25 cellular contexts compared by ENCODE assay signal in genomic region chr1:30601316-30602085, GRCh38.
DNase-seq lines count a peak whose midpoint lies in the region; ATAC-seq and TF ChIP-seq lines count a peak whose summit lies in the region.
"Had no signal": no experiment of that assay in that cellular context is flagged by ENCODE, and none has a peak within 500 bp of the region (broad histone marks: within the 10 kb centered on the region; RNA-seq: fewer than 3 reads in every experiment).

No MANE protein-coding gene starts in this region.

- H3K18ac ChIP-seq in mesendoderm (ENCODE audit: low read length): no peak overlapping the region

- H3K36me3 ChIP-seq in GM23338 (ENCODE audit: insufficient read depth) (no peaks in the 10 kb centered on the region), endodermal cell (ENCODE audit: control insufficient read depth, insufficient read depth, low read length) (no peaks in the 10 kb centered on the region), mesendoderm (ENCODE audit: control insufficient read depth, insufficient read depth, low read length) (no peaks in the 10 kb centered on the region)
- H3K36me3 ChIP-seq: breast epithelium, right atrium auricular region, SJSA1, spleen had no signal

- H3K9me2 ChIP-seq in GM23338 (ENCODE audit: insufficient read depth): no peaks in the 10 kb centered on the region

- H3K27ac ChIP-seq in GM23338 (ENCODE audit: low read depth): no peak overlapping the region
- no peak overlapping the region for H3K27ac ChIP-seq in endodermal cell (ENCODE audit: low read depth, low read length)
- no peak overlapping the region for H3K27ac ChIP-seq in mesendoderm (ENCODE audit: low read depth, low read length)
- H3K27ac ChIP-seq: breast epithelium, right atrium auricular region, SJSA1, spleen had no signal

- H4K8ac ChIP-seq in mesendoderm (ENCODE audit: low read depth, low read length): no peak overlapping the region

- H3K4me1 ChIP-seq in GM23338 (ENCODE audit: insufficient read depth) (no peaks in the 10 kb centered on the region), endodermal cell (ENCODE audit: control insufficient read depth, insufficient read depth, low read length) (no peaks in the 10 kb centered on the region), mesendoderm (ENCODE audit: control insufficient read depth, low read depth, low read length) (peaks cover 4% of the 10 kb centered on the region)
- H3K4me1 ChIP-seq: breast epithelium, right atrium auricular region, SJSA1, spleen had no signal

- H3F3A ChIP-seq in GM23338 (replicated peaks; ENCODE audit: low read depth): no peaks in the 10 kb centered on the region

- H4K20me1 ChIP-seq in GM23338 (replicated peaks; ENCODE audit: insufficient read depth): no peaks in the 10 kb centered on the region

- no peak overlapping the region for H4K5ac ChIP-seq in mesendoderm (ENCODE audit: low read length)

- peaks cover 6% of the 10 kb centered on the region for H3K36me3 Mint-ChIP-seq in GM23338 (ENCODE audit: low read depth)
- H3K36me3 Mint-ChIP-seq in endodermal cell (ENCODE audit: low read depth): no peaks in the 10 kb centered on the region
- H3K36me3 Mint-ChIP-seq in mesothelial cell of epicardium: no peaks in the 10 kb centered on the region
- H3K36me3 Mint-ChIP-seq: activated CD4-positive, alpha-beta memory T cell treated with anti-CD3 and anti-CD28 coated beads for 36 hours; CD4-positive, alpha-beta memory T cell had no signal

- no peaks in the 10 kb centered on the region for H3K79me2 ChIP-seq in GM23338 (replicated peaks; ENCODE audit: insufficient read depth)
- H3K79me2 ChIP-seq in mesendoderm (ENCODE audit: control insufficient read depth, insufficient read depth, low read length): no peaks in the 10 kb centered on the region

- H3K27ac Mint-ChIP-seq in GM23338 (no peak overlapping the region), endodermal cell (no peak overlapping the region), mesothelial cell of epicardium (no peak overlapping the region)
- H3K27ac Mint-ChIP-seq: activated CD4-positive, alpha-beta memory T cell treated with anti-CD3 and anti-CD28 coated beads for 36 hours; CD4-positive, alpha-beta memory T cell had no signal

- H2BK15ac ChIP-seq in mesendoderm (replicated peaks; ENCODE audit: low read depth): no peak overlapping the region

- no peak overlapping the region for H3K9ac ChIP-seq in endodermal cell (ENCODE audit: extremely low read depth, low read length, poor library complexity, severe bottlenecking)
- H3K9ac ChIP-seq in mesendoderm (ENCODE audit: low read length): no peak overlapping the region

- H3K4me1 Mint-ChIP-seq in GM23338 (peaks cover 1% of the 10 kb centered on the region; the same call in 2 of the 3 replicates), endodermal cell (peaks cover 7% of the 10 kb centered on the region), mesothelial cell of epicardium (no peaks in the 10 kb centered on the region)

- no peak for DNase-seq in AG10803 (ENCODE audit: low read depth)
- DNase-seq in GM23338 (ENCODE audit: low spot score): peak; percentile 16
- DNase-seq in endodermal cell: peak; percentile 74
- peak; percentile 20 for DNase-seq in mesendoderm
- no peak for DNase-seq in mesothelial cell of epicardium (ENCODE audit: low spot score in 2 of 2, unreplicated experiment in 2 of 2)
- no peak for DNase-seq in NCI-H774 (lab: John Stamatoyannopoulos, UW)
- DNase-seq: activated CD4-positive, alpha-beta memory T cell treated with anti-CD3 and anti-CD28 coated beads for 36 hours; activated CD8-positive, alpha-beta memory T cell treated with anti-CD3 and anti-CD28 coated beads, Interleukin-2, amount 50 U/mL, for 4 hours; activated naive CD4-positive, alpha-beta T cell treated with anti-CD3 and anti-CD28 coated beads, Interleukin-2, amount 50 U/mL, for 16 hours; amygdala; CD4-positive, alpha-beta memory T cell; cortex of kidney; GOT3; kidney glomerular epithelial cell; NCI-H1092; NCI-H187; NCI-H69; spleen; T-helper 1 cell; trophoblast cell had no signal

- H3K27me3 ChIP-seq in GM23338 (ENCODE audit: insufficient read depth) (no peaks in the 10 kb centered on the region), endodermal cell (ENCODE audit: control insufficient read depth, insufficient read depth, low read length, poor library complexity, severe bottlenecking) (no peaks in the 10 kb centered on the region), mesendoderm (ENCODE audit: insufficient read depth, low read length, poor library complexity) (no peaks in the 10 kb centered on the region)
- H3K27me3 ChIP-seq: breast epithelium, right atrium auricular region, SJSA1 had no signal

- no peak overlapping the region for H3K4me3 ChIP-seq in AG10803 (ENCODE audit: low read length)
- H3K4me3 ChIP-seq in GM23338: no peak overlapping the region
- H3K4me3 ChIP-seq in endodermal cell (ENCODE audit: low read length): no peak overlapping the region
- H3K4me3 ChIP-seq in mesendoderm (ENCODE audit: low read length): no peak overlapping the region
- H3K4me3 ChIP-seq: breast epithelium, right atrium auricular region, SJSA1, spleen had no signal

- no peak overlapping the region for H3K4ac ChIP-seq in mesendoderm (ENCODE audit: low read depth, low read length)

- no peak overlapping the region for H2AK5ac ChIP-seq in mesendoderm (ENCODE audit: low read length)

- ATAC-seq in GM23338 (no peak), GM19351 (IDR thresholded peaks at IDR 0.05; ENCODE audit: unreplicated experiment) (no peak)

- no peak overlapping the region for H3K4me2 ChIP-seq in GM23338
- no peak overlapping the region for H3K4me2 ChIP-seq in mesendoderm (ENCODE audit: low read length)

- H3K9me3 ChIP-seq in endodermal cell (ENCODE audit: control insufficient read depth, low read length): no peaks in the 10 kb centered on the region
- H3K9me3 ChIP-seq: breast epithelium, right atrium auricular region, SJSA1, spleen had no signal

- H3K4me3 Mint-ChIP-seq in GM23338 (no peak overlapping the region), endodermal cell (no peak overlapping the region), mesothelial cell of epicardium (no peak overlapping the region)
- H3K4me3 Mint-ChIP-seq: activated CD4-positive, alpha-beta memory T cell treated with anti-CD3 and anti-CD28 coated beads for 36 hours; CD4-positive, alpha-beta memory T cell; neural crest cell had no signal

- no peak overlapping the region for H2AFZ ChIP-seq in GM23338

- TF ChIP-seq CTCF in AG10803 (conservative IDR thresholded peaks at IDR 0.05; ENCODE audit: low read length) (peak; percentile 35), GM23338 (conservative IDR thresholded peaks at IDR 0.05; ENCODE audit: low read depth in 2 of 2) (peak in 1 of 2 experiments; percentile 36; a peak in 2 of 4 replicates), endodermal cell (conservative IDR thresholded peaks at IDR 0.05) (peak; percentile 61), mesothelial cell of epicardium (IDR thresholded peaks at IDR 0.05; ENCODE audit: unreplicated experiment) (no peak)

- H3K56ac ChIP-seq in mesendoderm (ENCODE audit: low read length): no peak overlapping the region

- no peak overlapping the region for H2BK120ac ChIP-seq in mesendoderm (ENCODE audit: low read depth, low read length)

- 90 to 94% methylated on average over 3 to 8 of the region's 8 CpGs for WGBS in endodermal cell (ENCODE audit: insufficient coverage in 1 of 2, insufficient read length in 1 of 2), 2 experiments
- WGBS in mesendoderm (ENCODE audit: extremely low coverage, insufficient coverage, low lambda C conversion rate): no CpG with 5 or more reads among the region's 8 CpGs

- H3K79me1 ChIP-seq in mesendoderm (ENCODE audit: low read length): no peaks in the 10 kb centered on the region

- H3K9me3 Mint-ChIP-seq in GM23338 (peaks cover 24% of the 10 kb centered on the region), endodermal cell (no peaks in the 10 kb centered on the region), mesothelial cell of epicardium (no peaks in the 10 kb centered on the region)
- H3K9me3 Mint-ChIP-seq: activated CD4-positive, alpha-beta memory T cell treated with anti-CD3 and anti-CD28 coated beads for 36 hours; CD4-positive, alpha-beta memory T cell; neural crest cell had no signal

- no peak overlapping the region for H2BK5ac ChIP-seq in mesendoderm (ENCODE audit: low read length)

- no peak overlapping the region for H3K23ac ChIP-seq in mesendoderm (ENCODE audit: low read length)

- H3K27me3 Mint-ChIP-seq in GM23338 (ENCODE audit: insufficient read depth, low read depth, poor library complexity) (peaks cover 2% of the 10 kb centered on the region), endodermal cell (ENCODE audit: insufficient read depth) (peaks cover under 1% of the 10 kb centered on the region), mesothelial cell of epicardium (ENCODE audit: low read depth) (peaks cover 60% of the 10 kb centered on the region)

Comparison
In these comparisons a context has a peak if more than half of its experiments do, and no peak if none do; other contexts are left out.
1. DNase-seq: peak in GM23338 (single experiment), endodermal cell (single experiment) and mesendoderm (single experiment); none in AG10803 (single experiment), mesothelial cell of epicardium (0 of 2) and NCI-H774 (single experiment).